Comparison of ENCODE assay signal across 19 cellular contexts in genomic region chr7:137965942-137966624, GRCh38. TPM values are rescaled to one million over a fixed set of nuclear protein-coding genes. Genes with fewer than 3 reads are reported as not detected.
DNase-seq lines count a peak whose midpoint lies in the region; ATAC-seq and TF ChIP-seq lines count a peak whose summit lies in the region.
"Had no signal": no experiment of that assay in that cellular context is flagged by ENCODE, and none has a peak within 500 bp of the region (broad histone marks: within the 10 kb centered on the region; RNA-seq: fewer than 3 reads in every experiment).

No MANE protein-coding gene starts in this region.

- H3K4me3 ChIP-seq in CD4-positive, CD25-positive, alpha-beta regulatory T cell (ENCODE audit: low read depth, low read length), result no peak overlapping the region
- H3K4me3 ChIP-seq in NB4 (ENCODE audit: low read depth, low read length) (no peak overlapping the region), choroid plexus epithelial cell (ENCODE audit: low read depth, low read length) (no peak overlapping the region), parathyroid adenoma (ENCODE audit: low read depth, low read length) (no peak overlapping the region), lower leg skin (ENCODE audit: low read depth, poor library complexity, severe bottlenecking) (no peak overlapping the region), colonic mucosa (no peak overlapping the region)

- 59 to 70% methylated on average over 2 of the region's 2 CpGs for WGBS in lower leg skin, 2 donors

- H3K36me3 Mint-ChIP-seq in CD4-positive, CD25-positive, alpha-beta regulatory T cell, result peaks cover 14% of the 10 kb centered on the region
- H3K36me3 Mint-ChIP-seq in effector memory CD8-positive, alpha-beta T cell (ENCODE audit: insufficient read depth), result peaks cover 6% of the 10 kb centered on the region

- no peak for TF ChIP-seq POLR2A in NB4 (IDR thresholded peaks at IDR 0.05; ENCODE audit: extremely low read depth, insufficient read length)
- TF ChIP-seq POLR2A in lower leg skin (IDR thresholded peaks at IDR 0.05), result no peak

- H3K4me3 Mint-ChIP-seq in CD4-positive, CD25-positive, alpha-beta regulatory T cell, result no peak overlapping the region
- no peak overlapping the region for H3K4me3 Mint-ChIP-seq in effector memory CD8-positive, alpha-beta T cell
- H3K4me3 Mint-ChIP-seq: activated CD8-positive, alpha-beta memory T cell treated with anti-CD3 and anti-CD28 coated beads, Interleukin-2, amount 10 ng/mL, durations not matched to agents 7 days and 5 days; brain; CD8-positive, alpha-beta T cell had no signal

- H3K27me3 Mint-ChIP-seq in CD4-positive, CD25-positive, alpha-beta regulatory T cell, result no peaks in the 10 kb centered on the region
- no peaks in the 10 kb centered on the region for H3K27me3 Mint-ChIP-seq in effector memory CD8-positive, alpha-beta T cell
- H3K27me3 Mint-ChIP-seq: activated CD8-positive, alpha-beta memory T cell treated with anti-CD3 and anti-CD28 coated beads, Interleukin-2, amount 10 ng/mL, durations not matched to agents 7 days and 5 days; brain had no signal

- intact Hi-C loops in lower leg skin (cut with DNase I; ENCODE audit: low total_unique reads) (no loop called here), colonic mucosa (cut with DNase I) (no loop called here)

- H3K27me3 ChIP-seq in CD4-positive, CD25-positive, alpha-beta regulatory T cell (ENCODE audit: control insufficient read depth, insufficient read depth, low read length), result no peaks in the 10 kb centered on the region
- H3K27me3 ChIP-seq in parathyroid adenoma (ENCODE audit: control insufficient read depth, insufficient read depth, low read length), result no peaks in the 10 kb centered on the region
- H3K27me3 ChIP-seq in colonic mucosa, result no peaks in the 10 kb centered on the region

- no peak for TF ChIP-seq CTCF in NB4 (IDR thresholded peaks at IDR 0.05; ENCODE audit: low read depth, low read length)
- peak; percentile 47 for TF ChIP-seq CTCF in choroid plexus epithelial cell (conservative IDR thresholded peaks at IDR 0.05; ENCODE audit: low read depth, low read length)
- peak; percentile 32 for TF ChIP-seq CTCF in parathyroid adenoma (IDR thresholded peaks at IDR 0.05)
- TF ChIP-seq CTCF in lower leg skin (IDR thresholded peaks at IDR 0.05), result no peak
- no peak for TF ChIP-seq CTCF in colonic mucosa (IDR thresholded peaks at IDR 0.05)

- no peak for ATAC-seq in CD4-positive, CD25-positive, alpha-beta regulatory T cell (ENCODE audit: low read depth in 2 of 2)
- ATAC-seq in HG03469 (IDR thresholded peaks at IDR 0.05; ENCODE audit: unreplicated experiment), result no peak
- ATAC-seq in effector memory CD8-positive, alpha-beta T cell (replicated peaks), result no peak
- ATAC-seq: activated CD8-positive, alpha-beta memory T cell treated with anti-CD3 and anti-CD28 coated beads, Interleukin-2, amount 10 ng/mL, durations not matched to agents 7 days and 5 days; CD8-positive, alpha-beta T cell; stimulated activated naive CD8-positive, alpha-beta T cell treated with anti-CD3 and anti-CD28 coated beads, Interleukin-15, Interleukin-2, amounts not matched to agents 100 U/mL and 50 U/mL, for 24 hours had no signal

- H3K9ac ChIP-seq in parathyroid adenoma (no peak overlapping the region), colonic mucosa (ENCODE audit: low read depth in 2 of 2, low read length in 2 of 2) (no peak overlapping the region)

- peak overlapping the region; percentile 29 for H3K4me2 ChIP-seq in parathyroid adenoma (ENCODE audit: low read length)

- H3K27ac ChIP-seq in CD4-positive, CD25-positive, alpha-beta regulatory T cell (ENCODE audit: insufficient read depth, low read length, poor library complexity, severe bottlenecking), result no peak overlapping the region
- H3K27ac ChIP-seq in parathyroid adenoma (peak overlapping the region; percentile 68), colonic mucosa (no peak overlapping the region)

- peaks cover 2% of the 10 kb centered on the region for H3K36me3 ChIP-seq in CD4-positive, CD25-positive, alpha-beta regulatory T cell (ENCODE audit: control insufficient read depth, insufficient read depth, low read length)
- no peaks in the 10 kb centered on the region for H3K36me3 ChIP-seq in parathyroid adenoma (ENCODE audit: control insufficient read depth, insufficient read depth, low read length)
- H3K36me3 ChIP-seq in colonic mucosa, result no peaks in the 10 kb centered on the region

- H3K79me2 ChIP-seq in parathyroid adenoma, result peaks cover 67% of the 10 kb centered on the region

- DNase-seq in CD4-positive, CD25-positive, alpha-beta regulatory T cell, result no peak
- peak; percentile 27 for DNase-seq in NB4 (ENCODE audit: low read depth)
- DNase-seq in choroid plexus epithelial cell (ENCODE audit: low read depth), result no peak
- no peak for DNase-seq in lower leg skin (ENCODE audit: low spot score in 2 of 2)
- no peak for DNase-seq in effector memory CD8-positive, alpha-beta T cell
- no peak for DNase-seq in colonic mucosa
- DNase-seq: activated CD8-positive, alpha-beta memory T cell treated with anti-CD3 and anti-CD28 coated beads, Interleukin-2, amount 10 ng/mL, durations not matched to agents 7 days and 5 days; activated effector memory CD4-positive, alpha-beta T cell treated with anti-CD3 and anti-CD28 coated beads, Interleukin-2, amount 50 U/mL, for 16 hours; CD8-positive, alpha-beta T cell; effector CD8-positive, alpha-beta T cell; EL; HCEC 1CT; mesendoderm; NCI-H1436; stimulated activated naive CD8-positive, alpha-beta T cell treated with anti-CD3 and anti-CD28 coated beads, Interleukin-15, Interleukin-2, amounts not matched to agents 100 U/mL and 50 U/mL, for 24 hours; SW 1271 had no signal

- H3K4me1 ChIP-seq in CD4-positive, CD25-positive, alpha-beta regulatory T cell (ENCODE audit: control insufficient read depth, insufficient read depth, low read length, poor library complexity, severe bottlenecking), result no peaks in the 10 kb centered on the region
- H3K4me1 ChIP-seq in parathyroid adenoma (peaks cover 44% of the 10 kb centered on the region), colonic mucosa (no peaks in the 10 kb centered on the region)

- no peaks in the 10 kb centered on the region for H3K9me3 ChIP-seq in CD4-positive, CD25-positive, alpha-beta regulatory T cell (ENCODE audit: control insufficient read depth in 2 of 2, low read length in 2 of 2)
- H3K9me3 ChIP-seq in parathyroid adenoma (ENCODE audit: control insufficient read depth, low read length), result no peaks in the 10 kb centered on the region
- H3K9me3 ChIP-seq in colonic mucosa, result no peaks in the 10 kb centered on the region

- H2AFZ ChIP-seq in parathyroid adenoma, result no peak overlapping the region

- peak overlapping the region in 2 of 3 donors; percentile 2 to 57 for H3K27ac Mint-ChIP-seq in CD4-positive, CD25-positive, alpha-beta regulatory T cell
- H3K27ac Mint-ChIP-seq in effector memory CD8-positive, alpha-beta T cell, result peak overlapping the region in 1 of 2 donors; percentile 53
- H3K27ac Mint-ChIP-seq: activated CD8-positive, alpha-beta memory T cell treated with anti-CD3 and anti-CD28 coated beads, Interleukin-2, amount 10 ng/mL, durations not matched to agents 7 days and 5 days had no signal

- H3K4me1 Mint-ChIP-seq in CD4-positive, CD25-positive, alpha-beta regulatory T cell, result peaks cover 8 to 39% (median 23%) of the 10 kb centered on the region in 4 donors
- H3K4me1 Mint-ChIP-seq in effector memory CD8-positive, alpha-beta T cell (ENCODE audit: low read depth in 2 of 2), result peaks cover 36 to 46% of the 10 kb centered on the region in 2 donors

- peaks cover 0 to 2% (median 0%) of the 10 kb centered on the region in 7 donors for H3K9me3 Mint-ChIP-seq in CD4-positive, CD25-positive, alpha-beta regulatory T cell
- no peaks in the 10 kb centered on the region for H3K9me3 Mint-ChIP-seq in effector memory CD8-positive, alpha-beta T cell
- H3K9me3 Mint-ChIP-seq: CD8-positive, alpha-beta T cell had no signal

RNA-seq across cellular contexts. Expression of gene CREB3L2, which starts 35.8 kb away (rescaled TPM):
- total RNA-seq in CD4-positive, CD25-positive, alpha-beta regulatory T cell, result 27.3 TPM
- 10 to 100 TPM; 12.0 to 16.0 (median 14.5) TPM for polyA plus RNA-seq in CD4-positive, CD25-positive, alpha-beta regulatory T cell
- 10 to 100 TPM in 3 of 4 donors, 1 to 10 TPM in 1; 7.9 to 19.1 (median 11.7) TPM for total RNA-seq in lower leg skin
- total RNA-seq in colonic mucosa, result 10 to 100 TPM; 45.8 to 46.0 TPM

Comparison
In these comparisons a context has a peak if more than half of its experiments do, and no peak if none do; other contexts are left out.
1. CTCF ChIP-seq: peak in choroid plexus epithelial cell (single experiment) and parathyroid adenoma (single experiment); none in NB4 (single experiment), lower leg skin (0 of 3) and colonic mucosa (single experiment).